ENCODE assay signal across 11 cellular contexts in the genomic region with DNA sequence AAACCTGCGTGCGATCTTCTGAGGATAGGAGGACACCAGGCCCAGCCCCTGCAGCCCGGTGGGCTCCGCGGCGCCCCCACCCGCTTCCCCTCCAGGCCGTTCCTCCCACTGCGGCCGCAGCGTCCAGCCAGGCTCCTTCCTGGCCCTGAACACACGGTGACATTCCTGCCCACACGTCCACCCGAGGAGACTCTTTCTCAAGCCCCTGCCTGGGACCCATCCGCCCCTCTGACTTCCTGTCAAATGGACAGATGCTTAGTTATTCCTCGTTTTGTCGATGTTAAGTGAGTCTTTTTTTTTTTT. TPM values are rescaled to one million over a fixed set of nuclear protein-coding genes. Genes with fewer than 3 reads are reported as not detected.
DNase-seq lines count a peak whose midpoint lies in the region; ATAC-seq, FAIRE-seq and TF ChIP-seq lines count a peak whose summit lies in the region.
"Had no signal": no experiment of that assay in that cellular context is flagged by ENCODE, and none has a peak within 500 bp of the region (broad histone marks: within the 10 kb centered on the region; RNA-seq: fewer than 3 reads in every experiment).

No MANE protein-coding gene starts in this region.

- H3K9me3 Mint-ChIP-seq in astrocyte (ENCODE audit: unreplicated experiment) (no peaks in the 10 kb centered on the region), neural progenitor cell (peaks cover 2% of the 10 kb centered on the region)

- H4K20me1 ChIP-seq in astrocyte (ENCODE audit: insufficient read depth, low read length) (no peaks in the 10 kb centered on the region), neural progenitor cell (ENCODE audit: low read depth) (no peaks in the 10 kb centered on the region)

- no peak overlapping the region for H3K4me3 Mint-ChIP-seq in astrocyte (ENCODE audit: unreplicated experiment)
- H3K4me3 Mint-ChIP-seq in neural progenitor cell, result no peak overlapping the region

- no peaks in the 10 kb centered on the region for H3K27me3 ChIP-seq in astrocyte (ENCODE audit: insufficient read depth, low read length)
- H3K27me3 ChIP-seq in left lung, result peaks cover 0 to 20% of the 10 kb centered on the region in 2 donors
- H3K27me3 ChIP-seq in subcutaneous abdominal adipose tissue (ENCODE audit: control insufficient read depth in 5 of 5, insufficient read depth in 4 of 5, low read length in 5 of 5), result peaks cover 0 to 4% (median 1%) of the 10 kb centered on the region in 5 donors
- H3K27me3 ChIP-seq in neural progenitor cell, result no peaks in the 10 kb centered on the region

- no peak for TF ChIP-seq POLR2A in GM12892 (IDR thresholded peaks at IDR 0.05; ENCODE audit: low read depth, low read length)

- no peaks in the 10 kb centered on the region for H3F3A ChIP-seq in neural progenitor cell (ENCODE audit: low read depth)

- TF ChIP-seq CTCF in astrocyte (IDR thresholded peaks at IDR 0.05; ENCODE audit: insufficient read depth, low read depth, low read length), result no peak
- no peak for TF ChIP-seq CTCF in left lung (IDR thresholded peaks at IDR 0.05)
- no peak for TF ChIP-seq CTCF in neural progenitor cell (IDR thresholded peaks at IDR 0.05)

- peak; percentile 67 for DNase-seq in DMS53 (lab: John Stamatoyannopoulos, UW)
- no peak for DNase-seq in DMS53 treated with DMSO at 0.1 percent for 48 hours (lab: John Stamatoyannopoulos, UW; ENCODE audit: unreplicated experiment)
- DNase-seq in astrocyte (ENCODE audit: low read depth), result no peak
- DNase-seq in left lung, result peak in 1 of 2 donors; percentile 73
- no peak for DNase-seq in GM12892 (ENCODE audit: insufficient read length)
- DNase-seq in neural progenitor cell (ENCODE audit: low spot score), result no peak
- DNase-seq: stimulated activated naive CD4-positive, alpha-beta T cell treated with Interleukin-2 at 50 U/mL for 16 hours had no signal

- no peaks in the 10 kb centered on the region for H3K9me3 ChIP-seq in astrocyte (ENCODE audit: insufficient read depth, low read depth, low read length)
- H3K9me3 ChIP-seq in left lung, result no peaks in the 10 kb centered on the region
- H3K9me3 ChIP-seq in subcutaneous abdominal adipose tissue (ENCODE audit: control insufficient read depth in 5 of 5, low read length in 5 of 5), result peaks cover 0 to 3% (median 0%) of the 10 kb centered on the region in 5 donors
- no peaks in the 10 kb centered on the region for H3K9me3 ChIP-seq in neural progenitor cell (ENCODE audit: low read depth)

- H3K4me2 ChIP-seq in astrocyte (ENCODE audit: low read length) (peak overlapping the region; percentile 78), neural progenitor cell (no peak overlapping the region)

- ATAC-seq in left lung (peak; percentile 51), GM19035 (IDR thresholded peaks at IDR 0.05; ENCODE audit: unreplicated experiment) (no peak)

- H3K9ac ChIP-seq in astrocyte (ENCODE audit: low read length) (no peak overlapping the region), subcutaneous abdominal adipose tissue (ENCODE audit: low read length in 5 of 5) (peak overlapping the region in 1 of 5 donors; percentile 43), neural progenitor cell (no peak overlapping the region)

- H3K27ac ChIP-seq in astrocyte (ENCODE audit: low read depth, low read length) (no peak overlapping the region), left lung (no peak overlapping the region), subcutaneous abdominal adipose tissue (ENCODE audit: low read depth, low read length) (no peak overlapping the region), neural progenitor cell (no peak overlapping the region)
- H3K27ac ChIP-seq: 22Rv1 had no signal

- H2AFZ ChIP-seq in astrocyte (ENCODE audit: low read depth, low read length) (no peak overlapping the region), neural progenitor cell (replicated peaks) (no peak overlapping the region)

- H3K4me1 Mint-ChIP-seq in astrocyte (ENCODE audit: low read depth, unreplicated experiment) (peaks cover 13% of the 10 kb centered on the region), neural progenitor cell (peaks cover 6% of the 10 kb centered on the region)

- H3K36me3 Mint-ChIP-seq in astrocyte (ENCODE audit: low read depth, unreplicated experiment), result no peaks in the 10 kb centered on the region
- H3K36me3 Mint-ChIP-seq in neural progenitor cell, result no peaks in the 10 kb centered on the region

- H3K4me3 ChIP-seq in astrocyte (ENCODE audit: insufficient read depth, low read depth, low read length) (peak overlapping the region; percentile 23), left lung (peak overlapping the region; percentile 39 to 45), subcutaneous abdominal adipose tissue (ENCODE audit: low read depth in 1 of 5, low read length in 5 of 5) (peak overlapping the region; percentile 37 to 66 (median 60)), neural progenitor cell (no peak overlapping the region)

- H3K36me3 ChIP-seq in astrocyte (ENCODE audit: insufficient read depth, low read length) (no peaks in the 10 kb centered on the region), left lung (no peaks in the 10 kb centered on the region), subcutaneous abdominal adipose tissue (ENCODE audit: control insufficient read depth in 5 of 5, insufficient read depth in 5 of 5, low read length in 5 of 5) (no peaks in the 10 kb centered on the region), neural progenitor cell (no peaks in the 10 kb centered on the region)

- H3K79me2 ChIP-seq in astrocyte (ENCODE audit: insufficient read depth, low read length), result no peaks in the 10 kb centered on the region
- no peaks in the 10 kb centered on the region for H3K79me2 ChIP-seq in neural progenitor cell (ENCODE audit: low read depth)

- intact Hi-C loops in left lung (cut with DNase I), result no loop called here

- no peak overlapping the region for H3K27ac Mint-ChIP-seq in astrocyte (ENCODE audit: unreplicated experiment)
- H3K27ac Mint-ChIP-seq in neural progenitor cell, result no peak overlapping the region

- FAIRE-seq in astrocyte (lab: Jason Lieb, UNC) (no peak), GM12892 (lab: Jason Lieb, UNC) (no peak)
- FAIRE-seq: TTC549 had no signal

- peaks cover 12% of the 10 kb centered on the region for H3K27me3 Mint-ChIP-seq in astrocyte (ENCODE audit: low read depth, unreplicated experiment)
- H3K27me3 Mint-ChIP-seq in neural progenitor cell (ENCODE audit: insufficient read depth, low read depth), result peaks cover 4% of the 10 kb centered on the region

- H3K4me1 ChIP-seq in astrocyte (ENCODE audit: insufficient read depth, low read length) (peaks cover 3% of the 10 kb centered on the region), left lung (peaks cover 3 to 12% of the 10 kb centered on the region in 2 donors), subcutaneous abdominal adipose tissue (ENCODE audit: control insufficient read depth in 5 of 5, insufficient read depth in 5 of 5, low read length in 5 of 5) (peaks cover 0 to 14% (median 12%) of the 10 kb centered on the region in 5 donors), neural progenitor cell (no peaks in the 10 kb centered on the region)

RNA-seq across cellular contexts. Expression of a gene that starts 32.4 kb away (rescaled TPM):
- total RNA-seq in astrocyte (1.6 and 2.7 TPM in 2 replicates), left lung (1 to 10 TPM in 1 of 2 donors, under 1 TPM in 1; 0.85 to 2.0 TPM), neural progenitor cell (ENCODE audit: low replicate concordance) (3.0 and 3.3 TPM in 2 replicates)
- polyA plus RNA-seq in GM12892 (2012; ENCODE audit: missing spikeins), result 5.4 TPM
